Comparison of ENCODE assay signal across 1 cellular context in the genomic region with DNA sequence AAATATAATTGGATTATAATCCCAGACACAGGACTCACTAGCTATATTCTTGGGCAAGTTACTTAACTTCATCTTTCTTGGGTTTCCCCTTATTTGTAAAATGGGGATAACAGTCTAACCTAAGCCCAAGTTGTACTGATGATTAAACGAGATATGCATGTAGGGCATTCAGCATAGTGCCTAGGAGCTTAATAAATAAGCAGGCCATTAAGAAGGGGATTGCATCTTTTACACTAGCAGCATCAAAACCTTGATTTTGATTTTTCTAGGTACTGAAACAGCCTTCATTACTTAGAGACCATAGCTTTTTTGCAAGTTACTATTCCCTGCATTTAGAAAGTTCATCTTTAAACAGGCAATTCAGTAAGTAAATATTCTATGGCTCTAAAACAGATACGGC.
TF ChIP-seq lines count a peak whose summit lies in the region.

No MANE protein-coding gene starts in this region.

TF ChIP-seq in GM23338, 12 proteins besides CTCF, POLR2A, EP300 and RAD21 (continued from another document):
- TF ChIP-seq, protein P1, sequence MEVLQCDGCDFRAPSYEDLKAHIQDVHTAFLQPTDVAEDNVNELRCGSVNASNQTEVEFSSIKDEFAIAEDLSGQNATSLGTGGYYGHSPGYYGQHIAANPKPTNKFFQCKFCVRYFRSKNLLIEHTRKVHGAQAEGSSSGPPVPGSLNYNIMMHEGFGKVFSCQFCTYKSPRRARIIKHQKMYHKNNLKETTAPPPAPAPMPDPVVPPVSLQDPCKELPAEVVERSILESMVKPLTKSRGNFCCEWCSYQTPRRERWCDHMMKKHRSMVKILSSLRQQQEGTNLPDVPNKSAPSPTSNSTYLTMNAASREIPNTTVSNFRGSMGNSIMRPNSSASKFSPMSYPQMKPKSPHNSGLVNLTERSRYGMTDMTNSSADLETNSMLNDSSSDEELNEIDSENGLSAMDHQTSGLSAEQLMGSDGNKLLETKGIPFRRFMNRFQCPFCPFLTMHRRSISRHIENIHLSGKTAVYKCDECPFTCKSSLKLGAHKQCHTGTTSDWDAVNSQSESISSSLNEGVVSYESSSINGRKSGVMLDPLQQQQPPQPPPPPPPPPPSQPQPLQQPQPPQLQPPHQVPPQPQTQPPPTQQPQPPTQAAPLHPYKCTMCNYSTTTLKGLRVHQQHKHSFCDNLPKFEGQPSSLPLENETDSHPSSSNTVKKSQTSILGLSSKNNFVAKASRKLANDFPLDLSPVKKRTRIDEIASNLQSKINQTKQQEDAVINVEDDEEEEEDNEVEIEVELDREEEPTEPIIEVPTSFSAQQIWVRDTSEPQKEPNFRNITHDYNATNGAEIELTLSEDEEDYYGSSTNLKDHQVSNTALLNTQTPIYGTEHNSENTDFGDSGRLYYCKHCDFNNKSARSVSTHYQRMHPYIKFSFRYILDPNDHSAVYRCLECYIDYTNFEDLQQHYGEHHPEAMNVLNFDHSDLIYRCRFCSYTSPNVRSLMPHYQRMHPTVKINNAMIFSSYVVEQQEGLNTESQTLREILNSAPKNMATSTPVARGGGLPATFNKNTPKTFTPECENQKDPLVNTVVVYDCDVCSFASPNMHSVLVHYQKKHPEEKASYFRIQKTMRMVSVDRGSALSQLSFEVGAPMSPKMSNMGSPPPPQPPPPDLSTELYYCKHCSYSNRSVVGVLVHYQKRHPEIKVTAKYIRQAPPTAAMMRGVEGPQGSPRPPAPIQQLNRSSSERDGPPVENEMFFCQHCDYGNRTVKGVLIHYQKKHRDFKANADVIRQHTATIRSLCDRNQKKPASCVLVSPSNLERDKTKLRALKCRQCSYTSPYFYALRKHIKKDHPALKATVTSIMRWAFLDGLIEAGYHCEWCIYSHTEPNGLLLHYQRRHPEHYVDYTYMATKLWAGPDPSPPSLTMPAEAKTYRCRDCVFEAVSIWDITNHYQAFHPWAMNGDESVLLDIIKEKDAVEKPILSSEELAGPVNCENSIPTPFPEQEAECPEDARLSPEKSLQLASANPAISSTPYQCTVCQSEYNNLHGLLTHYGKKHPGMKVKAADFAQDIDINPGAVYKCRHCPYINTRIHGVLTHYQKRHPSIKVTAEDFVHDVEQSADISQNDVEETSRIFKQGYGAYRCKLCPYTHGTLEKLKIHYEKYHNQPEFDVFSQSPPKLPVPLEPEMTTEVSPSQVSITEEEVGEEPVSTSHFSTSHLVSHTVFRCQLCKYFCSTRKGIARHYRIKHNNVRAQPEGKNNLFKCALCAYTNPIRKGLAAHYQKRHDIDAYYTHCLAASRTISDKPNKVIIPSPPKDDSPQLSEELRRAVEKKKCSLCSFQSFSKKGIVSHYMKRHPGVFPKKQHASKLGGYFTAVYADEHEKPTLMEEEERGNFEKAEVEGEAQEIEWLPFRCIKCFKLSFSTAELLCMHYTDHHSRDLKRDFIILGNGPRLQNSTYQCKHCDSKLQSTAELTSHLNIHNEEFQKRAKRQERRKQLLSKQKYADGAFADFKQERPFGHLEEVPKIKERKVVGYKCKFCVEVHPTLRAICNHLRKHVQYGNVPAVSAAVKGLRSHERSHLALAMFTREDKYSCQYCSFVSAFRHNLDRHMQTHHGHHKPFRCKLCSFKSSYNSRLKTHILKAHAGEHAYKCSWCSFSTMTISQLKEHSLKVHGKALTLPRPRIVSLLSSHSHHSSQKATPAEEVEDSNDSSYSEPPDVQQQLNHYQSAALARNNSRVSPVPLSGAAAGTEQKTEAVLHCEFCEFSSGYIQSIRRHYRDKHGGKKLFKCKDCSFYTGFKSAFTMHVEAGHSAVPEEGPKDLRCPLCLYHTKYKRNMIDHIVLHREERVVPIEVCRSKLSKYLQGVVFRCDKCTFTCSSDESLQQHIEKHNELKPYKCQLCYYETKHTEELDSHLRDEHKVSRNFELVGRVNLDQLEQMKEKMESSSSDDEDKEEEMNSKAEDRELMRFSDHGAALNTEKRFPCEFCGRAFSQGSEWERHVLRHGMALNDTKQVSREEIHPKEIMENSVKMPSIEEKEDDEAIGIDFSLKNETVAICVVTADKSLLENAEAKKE (CRISPR knock-in tag; IDR thresholded peaks at IDR 0.05) = no peak
- no peak for TF ChIP-seq ZNF114 (CRISPR knock-in tag; IDR thresholded peaks at IDR 0.05)
- TF ChIP-seq STAT1 (IDR thresholded peaks at IDR 0.05; ENCODE audit: unreplicated experiment) = no peak
- no peak for TF ChIP-seq ZNF331 (CRISPR knock-in tag; IDR thresholded peaks at IDR 0.05; ENCODE audit: low read depth)
- no peak for TF ChIP-seq JUNB (IDR thresholded peaks at IDR 0.05; ENCODE audit: unreplicated experiment)
